In the genomic region with DNA sequence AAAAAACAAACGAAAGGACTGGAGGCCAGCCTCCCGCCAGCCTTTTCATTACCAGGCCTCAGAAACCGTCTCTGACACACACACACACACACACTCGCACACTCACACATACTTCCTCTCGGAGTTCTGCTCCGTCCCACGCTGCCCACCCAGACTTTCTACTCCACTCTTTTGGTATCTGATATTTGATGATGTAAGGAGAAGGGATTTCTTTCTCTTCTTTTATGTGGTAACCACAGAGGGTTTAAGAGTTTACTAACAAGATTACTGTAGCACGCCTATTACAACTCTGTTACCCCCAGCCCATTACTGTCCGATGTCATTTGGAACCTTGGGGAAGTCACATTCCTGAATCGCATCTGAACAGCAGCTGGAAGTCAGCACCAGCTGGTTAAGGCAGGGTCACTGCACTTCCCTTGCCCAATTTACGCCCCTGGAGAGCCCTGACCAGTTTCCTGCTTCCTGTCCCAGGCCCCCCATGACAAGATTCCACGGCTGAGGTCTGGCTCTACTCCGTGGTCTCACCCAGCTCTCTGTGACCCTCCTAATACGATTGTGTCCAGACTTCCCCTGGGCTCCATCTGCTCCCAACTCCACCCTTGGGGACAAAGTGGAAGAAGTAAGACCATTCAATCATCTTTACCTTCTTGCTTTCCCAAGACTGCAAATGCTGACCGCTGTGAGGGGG, we compare ENCODE assay signal across 9 cellular contexts. TPM values are rescaled to one million over a fixed set of nuclear protein-coding genes. Genes with fewer than 3 reads are reported as not detected.
DNase-seq lines count a peak whose midpoint lies in the region; ATAC-seq, FAIRE-seq and TF ChIP-seq lines count a peak whose summit lies in the region.
"Had no signal": no experiment of that assay in that cellular context is flagged by ENCODE, and none has a peak within 500 bp of the region (broad histone marks: within the 10 kb centered on the region; RNA-seq: fewer than 3 reads in every experiment).

No MANE protein-coding gene starts in this region.

- H3K4me2 ChIP-seq in H1 (ENCODE audit: insufficient read depth in 1 of 2, low read depth in 2 of 2, low read length in 2 of 2), result peak overlapping the region; percentile 64 to 92

- H2BK20ac ChIP-seq in H1 (ENCODE audit: low read length), result no peak overlapping the region

- no peak overlapping the region for H3K27ac ChIP-seq in CD4-positive, alpha-beta T cell (ENCODE audit: low read depth, low read length)
- H3K27ac ChIP-seq in SJCRH30 (peak overlapping the region; percentile 81), H1 (ENCODE audit: low read depth, low read length) (no peak overlapping the region), muscle layer of colon (ENCODE audit: low read depth, low read length) (peak overlapping the region; percentile 18)

- H3K4me1 Mint-ChIP-seq in CD4-positive, alpha-beta T cell (ENCODE audit: low read depth), result peaks cover 11% of the 10 kb centered on the region

- H3K79me1 ChIP-seq in H1 (ENCODE audit: low read depth, low read length), result peaks cover 2% of the 10 kb centered on the region; the same call in 1 of the 2 replicates

- H3K79me2 ChIP-seq in H1 (ENCODE audit: control insufficient read depth in 1 of 2, insufficient read depth in 2 of 2, low read length in 2 of 2), result 0 out of 4 replicates have a peak, but pooled peaks cover 0 to 2% of the 10 kb centered on the region in 2 experiments

- H3K9me3 Mint-ChIP-seq in CD4-positive, alpha-beta T cell, result no peaks in the 10 kb centered on the region

- H3K9ac ChIP-seq in H1 (replicated peaks in 1 of 4; ENCODE audit: extremely low read depth in 1 of 4, low read depth in 3 of 4, low read length in 3 of 4) (peak overlapping the region in 2 of 4 experiments; percentile 8 to 40; a peak in 2 of 7 replicates), muscle layer of colon (ENCODE audit: low read length) (no peak overlapping the region)

- no peak for TF ChIP-seq EP300 in H1 (IDR thresholded peaks at IDR 0.05; ENCODE audit: borderline replicate concordance in 1 of 2, low read depth in 2 of 2, low read length in 2 of 2)

- H3K4me1 ChIP-seq in SJCRH30, result peaks cover 7% of the 10 kb centered on the region; the same call in 1 of the 2 replicates
- peaks cover 12 to 27% (median 19%) of the 10 kb centered on the region in 4 experiments for H3K4me1 ChIP-seq in H1 (replicated peaks in 1 of 4; ENCODE audit: control insufficient read depth in 3 of 4, insufficient read depth in 4 of 4, low read length in 3 of 4)
- H3K4me1 ChIP-seq in muscle layer of colon (ENCODE audit: insufficient read depth, low read length), result peaks cover 19% of the 10 kb centered on the region

- H3K27me3 ChIP-seq in CD4-positive, alpha-beta T cell (ENCODE audit: control insufficient read depth, insufficient read depth, low read length), result peaks cover 56% of the 10 kb centered on the region
- no peaks in the 10 kb centered on the region for H3K27me3 ChIP-seq in SJCRH30
- peaks cover 0 to 28% (median 14%) of the 10 kb centered on the region in 4 experiments; a peak in 5 of 7 replicates for H3K27me3 ChIP-seq in H1 (replicated peaks in 1 of 4; ENCODE audit: control insufficient read depth in 3 of 4, extremely low read depth in 1 of 4, insufficient read depth in 3 of 4, low read length in 3 of 4)
- H3K27me3 ChIP-seq in muscle layer of colon (ENCODE audit: control insufficient read depth in 1 of 2, insufficient read depth in 2 of 2, low read length in 2 of 2), result peaks cover 11 to 15% of the 10 kb centered on the region in 2 donors

- no peak overlapping the region for H3K56ac ChIP-seq in H1 (replicated peaks; ENCODE audit: insufficient read length, low read depth, low read length)

- WGBS in H1 (ENCODE audit: extremely low coverage in 1 of 2, insufficient coverage in 1 of 2, insufficient read length in 1 of 2, insufficient replicate concordance in 2 of 2, low coverage in 1 of 2, low lambda C conversion rate in 2 of 2, missing lambda C conversion rate in 1 of 2), 2 experiments, result 51% methylated on average over 15 of the region's 15 CpGs; no CpG with 5 or more reads in 1 of the 2 experiments

- H3K4me3 ChIP-seq in SJCRH30, result peak overlapping the region; percentile 78
- peak overlapping the region; percentile 51 to 69 (median 62) for H3K4me3 ChIP-seq in H1 (ENCODE audit: extremely low read depth in 1 of 4, insufficient read depth in 2 of 4, low read depth in 3 of 4, low read length in 4 of 4)
- peak overlapping the region; percentile 56 to 71 for H3K4me3 ChIP-seq in muscle layer of colon (ENCODE audit: low read depth in 1 of 2, low read length in 2 of 2)

- H4K8ac ChIP-seq in H1 (ENCODE audit: extremely low read depth, insufficient read depth, low read length), result peak overlapping the region; percentile 82; the same call in 1 of the 2 replicates

- H3K27ac Mint-ChIP-seq in CD4-positive, alpha-beta T cell, result no peak overlapping the region

- H4K20me1 ChIP-seq in H1 (replicated peaks in 1 of 2; ENCODE audit: control insufficient read depth in 1 of 2, insufficient read depth in 2 of 2, low read length in 2 of 2), result no peaks in the 10 kb centered on the region

- H3K4me3 Mint-ChIP-seq in CD4-positive, alpha-beta T cell, result peak overlapping the region; percentile 88

- H3K9me3 ChIP-seq in CD4-positive, alpha-beta T cell (ENCODE audit: control insufficient read depth, low read length), result no peaks in the 10 kb centered on the region
- no peaks in the 10 kb centered on the region for H3K9me3 ChIP-seq in SJCRH30 (replicated peaks)
- no peaks in the 10 kb centered on the region for H3K9me3 ChIP-seq in H1 (ENCODE audit: insufficient read depth in 2 of 2, low read depth in 1 of 2, low read length in 1 of 2)
- no peaks in the 10 kb centered on the region for H3K9me3 ChIP-seq in muscle layer of colon (ENCODE audit: low read length)

- no peak overlapping the region for H2BK120ac ChIP-seq in H1 (replicated peaks; ENCODE audit: low read depth, low read length)

- intact Hi-C loops in CD4-positive, alpha-beta T cell (cut with DNase I, micrococcal nuclease), result no loop called here

- no peak overlapping the region for H3K14ac ChIP-seq in H1 (ENCODE audit: insufficient read length)

- H3K18ac ChIP-seq in H1 (ENCODE audit: extremely low read depth, low read length), result peak overlapping the region; percentile 85; the same call in 1 of the 2 replicates

- no peak for TF ChIP-seq RAD21 in H1 (IDR thresholded peaks at IDR 0.05 in 1 of 2, conservative IDR thresholded peaks at IDR 0.05 in 1 of 2; ENCODE audit: low read depth in 2 of 2, low read length in 2 of 2)

- peak; percentile 94 for FAIRE-seq in H1 (lab: Jason Lieb, UNC)
- FAIRE-seq: endometrium had no signal

- peak overlapping the region; percentile 26 for H4K91ac ChIP-seq in H1 (replicated peaks; ENCODE audit: insufficient read length, low read length)

- no peak overlapping the region for H2BK15ac ChIP-seq in H1 (ENCODE audit: low read length)

- ATAC-seq in CD4-positive, alpha-beta T cell (ENCODE audit: poor library complexity), result no peak
- ATAC-seq in HG03521 (IDR thresholded peaks at IDR 0.05; ENCODE audit: unreplicated experiment), result no peak
- no peak for ATAC-seq in HG03520 (IDR thresholded peaks at IDR 0.05; ENCODE audit: unreplicated experiment)

- peaks cover 12% of the 10 kb centered on the region for H3K23me2 ChIP-seq in H1 (ENCODE audit: low read depth, low read length)

- no peak overlapping the region for H3K23ac ChIP-seq in H1 (ENCODE audit: insufficient read length)

- peak overlapping the region; percentile 75 for H3K4ac ChIP-seq in H1 (replicated peaks; ENCODE audit: insufficient read length, low read depth, low read length)

- no peak overlapping the region for H2AFZ ChIP-seq in H1 (ENCODE audit: low read length)

- CTCF ChIA-PET in CD4-positive, alpha-beta T cell (lab: Charles Lee), result no interaction called here
- CTCF ChIA-PET in H1 (lab: Charles Lee; ENCODE audit: partially characterized antibody), result interaction anchor here (1.3 to 19.9 kb wide), 3 partner anchors 14 to 125 kb away, joined by 3 to 322 read pairs (median 10); no protein-coding TSS in a partner anchor

- POLR2A ChIA-PET in CD4-positive, alpha-beta T cell (lab: Charles Lee), result no interaction called here
- POLR2A ChIA-PET in H1 (lab: Charles Lee; ENCODE audit: partially characterized antibody), result interaction anchor here (1.3 kb wide), 2 partner anchors 9 to 11 kb away, joined by 3 to 7 read pairs; no protein-coding TSS in a partner anchor

- TF ChIP-seq CTCF in CD4-positive, alpha-beta T cell (IDR thresholded peaks at IDR 0.05), result no peak
- no peak for TF ChIP-seq CTCF in H1 (IDR thresholded peaks at IDR 0.05; ENCODE audit: control extremely low read depth in 1 of 3, insufficient read depth in 1 of 3, low read depth in 1 of 3, low read length in 3 of 3)

- 0 out of 2 replicates have a peak overlapping the region, but pooled peaks have one; percentile 68 for H2BK12ac ChIP-seq in H1 (ENCODE audit: low read depth, low read length)

- peak overlapping the region; percentile 75; the same call in 1 of the 2 replicates for H2BK5ac ChIP-seq in H1 (ENCODE audit: low read depth, low read length)

- no peaks in the 10 kb centered on the region; the same call in 1 of the 2 replicates for H3K36me3 ChIP-seq in SJCRH30
- no peaks in the 10 kb centered on the region for H3K36me3 ChIP-seq in H1 (ENCODE audit: control insufficient read depth in 2 of 4, insufficient read depth in 4 of 4, low read length in 3 of 4)
- H3K36me3 ChIP-seq in muscle layer of colon (ENCODE audit: insufficient read depth, low read length), result no peaks in the 10 kb centered on the region

- no peak for TF ChIP-seq POLR2A in H1 (IDR thresholded peaks at IDR 0.05; ENCODE audit: control extremely low read depth in 1 of 2, low read depth in 2 of 2, low read length in 2 of 2)

- no peaks in the 10 kb centered on the region for H3K36me3 Mint-ChIP-seq in CD4-positive, alpha-beta T cell (ENCODE audit: low read depth)

- no peak for DNase-seq in CD4-positive, alpha-beta T cell
- DNase-seq in SJCRH30 (peak; percentile 83 to 85), H1 (ENCODE audit: low read depth in 1 of 2, low spot score in 2 of 2) (no peak), NCI-H2196 (lab: John Stamatoyannopoulos, UW; ENCODE audit: unreplicated experiment) (no peak), NCI-H226 (no peak)

- H3K27me3 Mint-ChIP-seq in CD4-positive, alpha-beta T cell, result peaks cover 72% of the 10 kb centered on the region

- H2AK5ac ChIP-seq in H1 (ENCODE audit: low read depth, low read length), result no peak overlapping the region

- H4K5ac ChIP-seq in H1 (ENCODE audit: insufficient read length, low read depth, low read length), result no peak overlapping the region

RNA-seq across cellular contexts. Expression of gene DENND2A, which starts 1.1 kb away (rescaled TPM):
- total RNA-seq in CD4-positive, alpha-beta T cell, result not detected
- 9.2 and 10.7 TPM in 2 replicates for total RNA-seq in SJCRH30 (2014; rRNA removed; shearing (Covaris generic))
- total RNA-seq in H1 (2021; fragmentation: NEBNext Ultra II Directional; extraction: Animal tissue kit (Norgen Biotek cat#: 25700)), result 11.4 and 13.0 TPM in 2 replicates
- polyA plus RNA-seq in H1 (2011; rRNA removed), result 5.0 and 6.0 TPM in 2 replicates
- polyA plus RNA-seq in H1 (2011; cell fraction: cytosol; rRNA removed), result 5.6 TPM
- 8.0 TPM for polyA plus RNA-seq in H1 (2011; cell fraction: nucleus; rRNA removed)
- polyA plus RNA-seq in H1 (2012, experiment 1 of 2), result 7.1 to 8.8 TPM (median 8.0 TPM) in 4 replicates
- 5.8 TPM for polyA plus RNA-seq in H1 (2012, experiment 2 of 2)
- 6.1 TPM for polyA plus RNA-seq in H1 (2013, experiment 1 of 2)
- polyA plus RNA-seq in H1 (2013, experiment 2 of 2), result 6.6 TPM
- polyA minus RNA-seq in H1 (2011; rRNA and poly(A)+ RNA removed), result 8.0 and 12.4 TPM in 2 replicates
- 4.6 TPM for polyA minus RNA-seq in H1 (2011; cell fraction: cytosol; rRNA and poly(A)+ RNA removed)
- polyA minus RNA-seq in H1 (2011; cell fraction: nucleus; rRNA and poly(A)+ RNA removed), result 6.4 TPM

RNA-seq across cellular contexts. Expression of gene ADCK2, which starts 33.2 kb away (rescaled TPM):
- total RNA-seq in CD4-positive, alpha-beta T cell, result 10 to 100 TPM; 14.8 to 15.7 TPM
- total RNA-seq in SJCRH30 (2014; rRNA removed; shearing (Covaris generic)), result 16.1 and 17.3 TPM in 2 replicates
- 10.3 and 11.7 TPM in 2 replicates for total RNA-seq in H1 (2021; fragmentation: NEBNext Ultra II Directional; extraction: Animal tissue kit (Norgen Biotek cat#: 25700))
- 6.9 and 9.8 TPM in 2 replicates for polyA plus RNA-seq in H1 (2011; rRNA removed)
- polyA plus RNA-seq in H1 (2011; cell fraction: cytosol; rRNA removed), result 8.6 TPM
- 9.1 TPM for polyA plus RNA-seq in H1 (2011; cell fraction: nucleus; rRNA removed)
- 7.5 to 12.1 TPM (median 10.2 TPM) in 4 replicates for polyA plus RNA-seq in H1 (2012, experiment 1 of 2)
- polyA plus RNA-seq in H1 (2012, experiment 2 of 2), result 14.6 TPM
- polyA plus RNA-seq in H1 (2013, experiment 1 of 2), result 6.7 TPM
- polyA plus RNA-seq in H1 (2013, experiment 2 of 2), result 6.8 TPM
- 8.7 and 8.9 TPM in 2 replicates for polyA minus RNA-seq in H1 (2011; rRNA and poly(A)+ RNA removed)
- 4.6 TPM for polyA minus RNA-seq in H1 (2011; cell fraction: cytosol; rRNA and poly(A)+ RNA removed)
- polyA minus RNA-seq in H1 (2011; cell fraction: nucleus; rRNA and poly(A)+ RNA removed), result 4.7 TPM

RNA-seq across cellular contexts. Expression of gene NDUFB2, which starts 57.0 kb away (rescaled TPM):
- total RNA-seq in CD4-positive, alpha-beta T cell, result 10 to 100 TPM; 73.7 to 84.4 TPM
- 158 and 204 TPM in 2 replicates for total RNA-seq in SJCRH30 (2014; rRNA removed; shearing (Covaris generic))
- total RNA-seq in H1 (2021; fragmentation: NEBNext Ultra II Directional; extraction: Animal tissue kit (Norgen Biotek cat#: 25700)), result 168 and 170 TPM in 2 replicates
- polyA plus RNA-seq in H1 (2011; rRNA removed), result 881 and 997 TPM in 2 replicates
- polyA plus RNA-seq in H1 (2011; cell fraction: cytosol; rRNA removed), result 532 TPM
- 232 TPM for polyA plus RNA-seq in H1 (2011; cell fraction: nucleus; rRNA removed)
- 258 to 279 TPM (median 266 TPM) in 4 replicates for polyA plus RNA-seq in H1 (2012, experiment 1 of 2)
- 637 TPM for polyA plus RNA-seq in H1 (2012, experiment 2 of 2)
- polyA plus RNA-seq in H1 (2013, experiment 1 of 2), result 290 TPM
- 324 TPM for polyA plus RNA-seq in H1 (2013, experiment 2 of 2)
- 45.0 and 47.6 TPM in 2 replicates for polyA minus RNA-seq in H1 (2011; rRNA and poly(A)+ RNA removed)
- 37.9 TPM for polyA minus RNA-seq in H1 (2011; cell fraction: cytosol; rRNA and poly(A)+ RNA removed)
- 43.9 TPM for polyA minus RNA-seq in H1 (2011; cell fraction: nucleus; rRNA and poly(A)+ RNA removed)

Comparison
In these comparisons a context has a peak if more than half of its experiments do, and no peak if none do; other contexts are left out.
1. DNase-seq: peak in SJCRH30 (2 of 2); none in CD4-positive, alpha-beta T cell (0 of 10), H1 (0 of 2), NCI-H2196 (single experiment) and NCI-H226 (single experiment).
2. H3K27ac ChIP-seq: peak in SJCRH30 (single experiment) and muscle layer of colon (single experiment); none in CD4-positive, alpha-beta T cell (single experiment) and H1 (single experiment).
3. Peak in every context shown above with its lines, with median percentiles within 50 percentile points of each other: H3K4me3 ChIP-seq.